Comparison of ENCODE assay signal across 9 cellular contexts in the genomic region with DNA sequence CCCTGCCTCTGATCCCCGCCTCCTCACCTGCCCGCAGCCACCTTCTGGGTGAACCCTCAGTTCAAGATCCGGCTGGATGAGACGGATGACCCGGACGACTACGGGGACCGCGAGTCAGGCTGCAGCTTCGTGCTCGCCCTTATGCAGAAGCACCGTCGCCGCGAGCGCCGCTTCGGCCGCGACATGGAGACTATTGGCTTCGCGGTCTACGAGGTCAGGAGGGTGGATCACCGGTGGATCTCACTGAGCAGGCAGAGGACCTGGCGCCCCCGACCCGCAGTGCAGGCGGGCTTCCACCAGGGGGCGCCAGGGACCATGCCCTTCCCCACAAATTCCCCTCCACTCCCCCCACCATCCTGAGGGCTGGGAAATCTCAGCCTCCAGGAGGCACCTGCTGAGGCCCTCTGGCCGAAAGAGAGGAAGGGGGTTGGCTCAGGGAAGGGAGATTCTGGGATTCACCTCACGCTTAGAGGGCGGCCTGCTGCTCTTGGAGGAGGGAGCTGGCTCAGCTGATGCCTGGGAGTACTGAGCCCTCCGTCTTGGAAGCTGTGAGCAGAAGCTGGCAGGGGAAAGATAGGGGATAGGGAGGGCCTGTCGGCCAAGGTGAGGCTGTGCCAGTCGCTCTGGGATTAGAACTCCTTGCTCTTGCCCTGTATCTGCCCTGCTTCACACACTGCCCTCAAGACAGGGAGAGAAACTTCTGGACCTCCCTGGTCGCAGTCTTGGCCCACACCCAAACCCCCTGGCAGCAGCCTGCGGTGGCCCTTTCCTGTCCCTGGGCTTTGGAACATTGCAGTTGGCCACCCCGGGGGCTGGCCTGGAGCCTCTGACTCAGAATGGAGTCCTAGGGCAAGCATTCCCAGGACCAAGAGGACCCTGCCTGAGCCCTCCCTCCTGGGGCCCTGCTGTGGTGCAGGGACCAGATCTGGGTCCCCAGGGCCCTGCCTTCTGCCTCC. TPM values are rescaled to one million over a fixed set of nuclear protein-coding genes. Genes with fewer than 3 reads are reported as not detected.
A peak's percentile ranks its signal among the peaks of the same experiment; 100 is the strongest.
DNase-seq lines count a peak whose midpoint lies in the region; ATAC-seq lines count a peak whose summit lies in the region.
"Had no signal": no experiment of that assay in that cellular context is flagged by ENCODE, and none has a peak within 500 bp of the region (broad histone marks: within the 10 kb centered on the region; RNA-seq: fewer than 3 reads in every experiment).

No MANE protein-coding gene starts in this region.

- H4K8ac ChIP-seq in neuronal stem cell (ENCODE audit: low read depth, low read length) = no peak overlapping the region

- peak overlapping the region; percentile 17 for H3K9ac ChIP-seq in neuronal stem cell (ENCODE audit: low read depth, low read length, poor library complexity)

- no peaks in the 10 kb centered on the region for H3K27me3 ChIP-seq in neuronal stem cell (ENCODE audit: control insufficient read depth in 3 of 3, insufficient read depth in 3 of 3, low read depth in 1 of 3, low read length in 3 of 3)

- H2BK5ac ChIP-seq in neuronal stem cell (ENCODE audit: low read length) = no peak overlapping the region

- H3K18ac ChIP-seq in neuronal stem cell (ENCODE audit: low read length) = peak overlapping the region; percentile 62

- peaks cover 0 to 2% of the 10 kb centered on the region in 2 donors for H3K9me3 ChIP-seq in neuronal stem cell (replicated peaks in 1 of 2; ENCODE audit: control insufficient read depth in 2 of 2, insufficient read depth in 1 of 2, low read depth in 1 of 2, low read length in 2 of 2)

- H3K36me3 ChIP-seq in neuronal stem cell (replicated peaks in 1 of 2; ENCODE audit: control insufficient read depth in 2 of 2, insufficient read depth in 2 of 2, low read length in 2 of 2) = peaks cover 8 to 36% of the 10 kb centered on the region in 2 donors

- no peak overlapping the region for H2BK15ac ChIP-seq in neuronal stem cell (ENCODE audit: low read length)

- H4K91ac ChIP-seq in neuronal stem cell (ENCODE audit: low read depth, low read length, poor library complexity) = no peak overlapping the region

- H2BK12ac ChIP-seq in neuronal stem cell (ENCODE audit: low read length) = peak overlapping the region; percentile 18

- no peaks in the 10 kb centered on the region for H3K79me1 ChIP-seq in neuronal stem cell (ENCODE audit: low read depth, low read length)

- H2AK5ac ChIP-seq in neuronal stem cell (ENCODE audit: low read depth, low read length) = peak overlapping the region; percentile 57

- peak; percentile 47 for DNase-seq in NCI-H748 (lab: John Stamatoyannopoulos, UW; ENCODE audit: unreplicated experiment)
- DNase-seq in NCI-H748 treated with DMSO at 0.1 percent for 48 hours (lab: John Stamatoyannopoulos, UW) = no peak
- peak; percentile 9 for DNase-seq in NCI-H1092 treated with DMSO at 0.1 percent for 48 hours (lab: John Stamatoyannopoulos, UW)
- DNase-seq in activated CD8-positive, alpha-beta memory T cell treated with anti-CD3 and anti-CD28 coated beads, Interleukin-2, amount 50 U/mL, for 48 hours = peak; percentile 87
- DNase-seq in fibroblast of peridontal ligament (ENCODE audit: extremely low read depth) = peak; percentile 8
- DNase-seq in neuronal stem cell (ENCODE audit: low spot score) = peak; percentile 73

- no CpG with 5 or more reads among the region's 38 CpGs for WGBS in neuronal stem cell (ENCODE audit: extremely low coverage in 2 of 2, insufficient read length in 2 of 2, insufficient replicate concordance in 1 of 2), 2 donors

- no peak overlapping the region for H3K4me2 ChIP-seq in neuronal stem cell (ENCODE audit: insufficient read depth, low read length, poor library complexity, severe bottlenecking)

- no peak overlapping the region for H3K4me3 ChIP-seq in neuronal stem cell (ENCODE audit: low read length in 2 of 2)

- H3K23ac ChIP-seq in neuronal stem cell (ENCODE audit: low read depth, low read length, poor library complexity) = peak overlapping the region; percentile 3

- H3K4ac ChIP-seq in neuronal stem cell (ENCODE audit: low read length) = no peak overlapping the region

- no peak for ATAC-seq in HG02885 (IDR thresholded peaks at IDR 0.05; ENCODE audit: poor library complexity, unreplicated experiment)
- ATAC-seq in GM18520 (IDR thresholded peaks at IDR 0.05; ENCODE audit: unreplicated experiment) = no peak

- peaks cover 0 to 3% of the 10 kb centered on the region in 2 donors for H3K4me1 ChIP-seq in neuronal stem cell (ENCODE audit: control insufficient read depth in 2 of 2, insufficient read depth in 1 of 2, low read depth in 1 of 2, low read length in 2 of 2)

- no peak overlapping the region for H2AFZ ChIP-seq in neuronal stem cell (ENCODE audit: low read length)

- H2BK120ac ChIP-seq in neuronal stem cell (ENCODE audit: low read depth, low read length) = no peak overlapping the region

- no peak overlapping the region for H3K27ac ChIP-seq in neuronal stem cell (replicated peaks; ENCODE audit: low read length)
- H3K27ac ChIP-seq: epithelial cell of prostate had no signal

- H3K14ac ChIP-seq in neuronal stem cell (ENCODE audit: low read length) = no peak overlapping the region

RNA-seq across cellular contexts. Expression of a gene that starts 23.2 kb away (rescaled TPM):
- polyA plus RNA-seq in neuronal stem cell (2013, experiment 1 of 2) = 35.4 TPM
- 33.4 TPM for polyA plus RNA-seq in neuronal stem cell (2013, experiment 2 of 2)

RNA-seq across cellular contexts. Expression of a gene that starts 34.9 kb away (rescaled TPM):
- polyA plus RNA-seq in neuronal stem cell (2013, experiment 1 of 2) = 0.06 TPM
- not detected for polyA plus RNA-seq in neuronal stem cell (2013, experiment 2 of 2)

RNA-seq across cellular contexts. Expression of a gene that starts 56.8 kb away (rescaled TPM):
- 13.5 TPM for polyA plus RNA-seq in neuronal stem cell (2013, experiment 1 of 2)
- polyA plus RNA-seq in neuronal stem cell (2013, experiment 2 of 2) = 13.4 TPM
